In the genomic region with DNA sequence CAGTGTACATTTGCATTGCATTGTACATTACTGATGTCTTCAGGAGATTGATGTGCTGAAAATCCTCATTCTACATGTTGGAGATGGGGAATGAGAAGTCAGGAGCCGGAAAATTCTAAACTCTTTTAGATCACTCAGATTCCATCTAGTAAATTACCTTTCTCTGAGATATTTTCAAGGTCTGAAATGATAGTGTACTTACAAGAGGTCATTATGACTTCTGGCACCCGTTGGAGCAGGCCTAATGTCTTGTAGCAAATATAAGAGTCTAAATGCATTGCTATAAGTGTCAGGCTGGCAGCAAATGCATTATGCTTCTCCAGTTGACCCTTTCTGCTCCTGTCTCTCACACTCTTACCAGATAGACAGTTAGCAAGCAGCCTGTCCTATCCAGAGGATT, we compare ENCODE assay signal across 28 cellular contexts.
"Had no signal": no experiment of that assay in that cellular context is flagged by ENCODE, and none has a peak within 500 bp of the region (broad histone marks: within the 10 kb centered on the region; RNA-seq: fewer than 3 reads in every experiment).

No MANE protein-coding gene starts in this region.

- H3K27me3 ChIP-seq: neural progenitor cell, ovary, right lobe of liver, sigmoid colon, suprapubic skin, testis, tibial artery, transverse colon, upper lobe of right lung, uterus had no signal

- H3K27ac ChIP-seq: neural progenitor cell, ovary, parathyroid adenoma, psoas muscle, right lobe of liver, sigmoid colon, suprapubic skin, testis, tibial artery, transverse colon, upper lobe of right lung, uterus had no signal

- ATAC-seq: naive thymus-derived CD8-positive, alpha-beta T cell; natural killer cell treated with Interleukin-12 subunit alpha and Interleukin-12 subunit beta and Interleukin-15 and Interleukin-18, amount 100 ng/mL, for 72 hours; psoas muscle; right cardiac atrium; right lobe of liver; stimulated activated effector memory CD8-positive, alpha-beta T cell treated with anti-CD3 and anti-CD28 coated beads, Interleukin-12 subunit alpha, Interleukin-12 subunit beta, amount 100 ng/mL, for 72 hours; stimulated activated naive CD8-positive, alpha-beta T cell treated with anti-CD3 and anti-CD28 coated beads, Interleukin-15, amount 100 ng/mL, for 72 hours; upper lobe of right lung had no signal

- H3K4me2 ChIP-seq: neural progenitor cell had no signal

- H3K4me3 ChIP-seq: neural progenitor cell, ovary, psoas muscle, right lobe of liver, sigmoid colon, suprapubic skin, testis, tibial artery, transverse colon, upper lobe of right lung, uterus had no signal

- H3K9ac ChIP-seq: neural progenitor cell, parathyroid adenoma had no signal

- DNase-seq: naive thymus-derived CD8-positive, alpha-beta T cell; nephron progenitor cell; occipital lobe; ovary; posterior cingulate gyrus; psoas muscle; right cardiac atrium; right lobe of liver; sigmoid colon; small intestine; stimulated activated CD4-positive, alpha-beta T cell treated with anti-CD3 and anti-CD28 coated beads, Interleukin-15, amount 100 ng/mL, for 24 hours; stimulated activated CD4-positive, alpha-beta T cell treated with anti-CD3 and anti-CD28 coated beads, Interleukin-2, amount 100 ng/mL, for 24 hours; stimulated activated CD4-positive, alpha-beta T cell treated with anti-CD3 and anti-CD28 coated beads, Interleukin-2, amount 100 ng/mL, for 48 hours; stimulated activated CD4-positive, alpha-beta T cell treated with anti-CD3 and anti-CD28 coated beads, Interleukin-4, amount 100 ng/mL, for 24 hours; stimulated activated naive B cell treated with anti-CD40 and anti-IgM and Interleukin-4, amounts not matched to agents 10 μg/mL and 1 μg/mL and 100 μg/mL, for 72 hours; stimulated activated naive CD4-positive, alpha-beta T cell treated with Interleukin-2 at 50 U/mL for 16 hours; stimulated activated naive CD8-positive, alpha-beta T cell treated with anti-CD3 and anti-CD28 coated beads, Interleukin-15, amount 100 ng/mL, for 72 hours; substantia nigra; testis; tibial artery; transverse colon; upper lobe of right lung; uterus had no signal

- H3K36me3 ChIP-seq: neural progenitor cell, ovary, right lobe of liver, sigmoid colon, suprapubic skin, tibial artery, transverse colon, upper lobe of right lung, uterus had no signal

- H3K79me2 ChIP-seq: parathyroid adenoma had no signal

- H2AFZ ChIP-seq: neural progenitor cell, parathyroid adenoma had no signal

- H3K9me3 ChIP-seq: ovary, psoas muscle, right lobe of liver, sigmoid colon, suprapubic skin, testis, tibial artery, transverse colon, upper lobe of right lung, uterus had no signal
